25 cellular contexts compared by ENCODE assay signal in genomic region chr10:13938940-13939339, GRCh38.
A peak's percentile ranks its signal among the peaks of the same experiment; 100 is the strongest.
DNase-seq lines count a peak whose midpoint lies in the region; ATAC-seq and TF ChIP-seq lines count a peak whose summit lies in the region.
"Had no signal": no experiment of that assay in that cellular context is flagged by ENCODE, and none has a peak within 500 bp of the region (broad histone marks: within the 10 kb centered on the region; RNA-seq: fewer than 3 reads in every experiment).

No MANE protein-coding gene starts in this region.

- no peak overlapping the region for H3K4ac ChIP-seq in neuronal stem cell (ENCODE audit: low read length)

- H2BK120ac ChIP-seq in neuronal stem cell (ENCODE audit: low read depth, low read length) = no peak overlapping the region

- H4K91ac ChIP-seq in neuronal stem cell (ENCODE audit: low read depth, low read length, poor library complexity) = peak overlapping the region; percentile 2

- ATAC-seq in HG03439 (IDR thresholded peaks at IDR 0.05; ENCODE audit: unreplicated experiment) = no peak
- no peak for ATAC-seq in GM18520 (IDR thresholded peaks at IDR 0.05; ENCODE audit: unreplicated experiment)
- ATAC-seq: activated CD8-positive, alpha-beta memory T cell treated with anti-CD3 and anti-CD28 coated beads, Interleukin-2, amount 10 ng/mL, durations not matched to agents 7 days and 5 days; sciatic nerve had no signal

- H3K23ac ChIP-seq in neuronal stem cell (ENCODE audit: low read depth, low read length, poor library complexity) = no peak overlapping the region

- no peak overlapping the region for H2AFZ ChIP-seq in neuronal stem cell (ENCODE audit: low read length)

- H3K4me2 ChIP-seq in neuronal stem cell (ENCODE audit: insufficient read depth, low read length, poor library complexity, severe bottlenecking) = no peak overlapping the region
- H3K4me2 ChIP-seq: KMS-11 had no signal

- no peak overlapping the region for H2BK12ac ChIP-seq in neuronal stem cell (ENCODE audit: low read length)

- H3K18ac ChIP-seq in neuronal stem cell (ENCODE audit: low read length) = no peak overlapping the region

- H3K36me3 ChIP-seq in neuronal stem cell (replicated peaks in 1 of 2; ENCODE audit: control insufficient read depth in 2 of 2, insufficient read depth in 2 of 2, low read length in 2 of 2) = no peaks in the 10 kb centered on the region
- H3K36me3 ChIP-seq: stomach, WERI-Rb-1 had no signal

- peak overlapping the region; percentile 47 to 76 for H3K27ac ChIP-seq in coronary artery
- no peak overlapping the region for H3K27ac ChIP-seq in neuronal stem cell (replicated peaks; ENCODE audit: low read length)
- H3K27ac ChIP-seq: epithelial cell of prostate, KMS-11, stomach, WERI-Rb-1 had no signal

- H3K4me3 ChIP-seq in coronary artery (no peak overlapping the region), neuronal stem cell (ENCODE audit: low read length in 2 of 2) (no peak overlapping the region)
- H3K4me3 ChIP-seq: stomach had no signal

- H3K27me3 ChIP-seq in neuronal stem cell (ENCODE audit: control insufficient read depth in 3 of 3, insufficient read depth in 3 of 3, low read depth in 1 of 3, low read length in 3 of 3) = peaks cover 0 to 2% (median 0%) of the 10 kb centered on the region in 3 experiments
- H3K27me3 ChIP-seq: stomach had no signal

- no peak overlapping the region for H4K8ac ChIP-seq in neuronal stem cell (ENCODE audit: low read depth, low read length)

- peaks cover 0 to 17% of the 10 kb centered on the region in 2 donors for H3K9me3 ChIP-seq in neuronal stem cell (replicated peaks in 1 of 2; ENCODE audit: control insufficient read depth in 2 of 2, insufficient read depth in 1 of 2, low read depth in 1 of 2, low read length in 2 of 2)

- no peak for TF ChIP-seq CTCF in coronary artery (IDR thresholded peaks at IDR 0.05)

- no CpG with 5 or more reads among the region's 8 CpGs for WGBS in neuronal stem cell (ENCODE audit: extremely low coverage in 2 of 2, insufficient read length in 2 of 2, insufficient replicate concordance in 1 of 2), 2 donors

- DNase-seq in SIG-M5 treated with dmso at 0.1 percent for 504 hours (lab: John Stamatoyannopoulos, UW; ENCODE audit: unreplicated experiment) (peak; percentile 13), SIG-M5 (lab: John Stamatoyannopoulos, UW) (no peak), coronary artery (ENCODE audit: low spot score) (no peak), neuronal stem cell (ENCODE audit: low spot score) (no peak), HuH-7 (ENCODE audit: low spot score) (no peak), NCI-H524 (lab: John Stamatoyannopoulos, UW) (no peak)
- DNase-seq: 8988T; activated CD4-positive, alpha-beta T cell treated with anti-CD3 and anti-CD28 coated beads, Interleukin-2, amount 50 U/mL, for 1 hour; activated CD8-positive, alpha-beta memory T cell treated with anti-CD3 and anti-CD28 coated beads, Interleukin-2, amount 10 ng/mL, durations not matched to agents 7 days and 5 days; DMS79; islet precursor cell; NCI-H1048; NCI-H187; NCI-H2171 treated with DMSO at 0.1 percent for 48 hours; NCI-H526; nephron progenitor cell; RPMI8226; stomach; trophoblast cell; WERI-Rb-1 had no signal

- no peak overlapping the region for H3K14ac ChIP-seq in neuronal stem cell (ENCODE audit: low read length)

- H3K9ac ChIP-seq in neuronal stem cell (ENCODE audit: low read depth, low read length, poor library complexity) = no peak overlapping the region
- H3K9ac ChIP-seq: KMS-11 had no signal

- no peaks in the 10 kb centered on the region for H3K4me1 ChIP-seq in neuronal stem cell (ENCODE audit: control insufficient read depth in 2 of 2, insufficient read depth in 1 of 2, low read depth in 1 of 2, low read length in 2 of 2)

- H2BK15ac ChIP-seq in neuronal stem cell (ENCODE audit: low read length) = no peak overlapping the region

- no peak overlapping the region for H2AK5ac ChIP-seq in neuronal stem cell (ENCODE audit: low read depth, low read length)

- no peak overlapping the region for H2BK5ac ChIP-seq in neuronal stem cell (ENCODE audit: low read length)

- H3K79me1 ChIP-seq in neuronal stem cell (ENCODE audit: low read depth, low read length) = no peaks in the 10 kb centered on the region
